Comparison of ENCODE assay signal across 8 cellular contexts in genomic region chr22:49656883-49657274, GRCh38.
DNase-seq lines count a peak whose midpoint lies in the region; ATAC-seq, FAIRE-seq and TF ChIP-seq lines count a peak whose summit lies in the region.
"Not testable (repeated sequence)": the region's sequence is repeated elsewhere in the genome, so short reads cannot be mapped to it uniquely, and the experiment has no call there.

No MANE protein-coding gene starts in this region.

- H2AFZ ChIP-seq in GM12878 (ENCODE audit: control insufficient read depth, low read depth, low read length) = peak overlapping the region; percentile 84

- peak overlapping the region; percentile 75 for H3K4me2 ChIP-seq in GM12878 (ENCODE audit: control insufficient read depth, insufficient read depth)

- not testable (repeated sequence) for TF ChIP-seq RAD21 in GM12878 (IDR thresholded peaks at IDR 0.05; ENCODE audit: insufficient read depth, low read depth, low read length)

- in situ Hi-C loops in GM12878 (cut with MboI) = not testable (repeated sequence)

- not testable (repeated sequence) for TF ChIP-seq CTCF in GM12878 (IDR thresholded peaks at IDR 0.05 in 2 of 3, conservative IDR thresholded peaks at IDR 0.05 in 1 of 3; ENCODE audit: control insufficient read depth in 2 of 3, extremely low read depth in 1 of 3, insufficient read depth in 1 of 3, low read depth in 3 of 3, low read length in 3 of 3); kidney (IDR thresholded peaks at IDR 0.05; ENCODE audit: borderline replicate concordance, extremely low read depth, insufficient read depth); sigmoid colon (IDR thresholded peaks at IDR 0.05); tibial artery (IDR thresholded peaks at IDR 0.05)

- H3K4me3 ChIP-seq in GM12878 (peak overlapping the region; percentile 77), kidney (ENCODE audit: low read length in 2 of 2) (peak overlapping the region; percentile 44 to 48), sigmoid colon (peak overlapping the region; percentile 12 to 45 (median 34)), tibial artery (peak overlapping the region; percentile 43 to 44)

- H3K4me1 ChIP-seq in GM12878 (ENCODE audit: control insufficient read depth, insufficient read depth, low read length); kidney (ENCODE audit: control insufficient read depth in 1 of 2, insufficient read depth in 1 of 2, low read depth in 1 of 2, low read length in 2 of 2); sigmoid colon; tibial artery: not testable (repeated sequence)

- peak overlapping the region; percentile 48; the same call in 1 of the 2 replicates for H3K9ac ChIP-seq in GM12878 (ENCODE audit: control insufficient read depth, insufficient read depth, low read length)
- not testable (repeated sequence) for H3K9ac ChIP-seq in kidney (ENCODE audit: low read length in 2 of 2)

- intact Hi-C loops in GM12878 (cut with micrococcal nuclease; ENCODE audit: unreplicated experiment); kidney (cut with DNase I); sigmoid colon (cut with DNase I); tibial artery (cut with DNase I; ENCODE audit: low total_unique reads): not testable (repeated sequence)

- H3K27ac ChIP-seq in KOPT-K1 (ENCODE audit: low read depth, low read length, poor library complexity, severe bottlenecking) = peak overlapping the region; percentile 57
- not testable (repeated sequence) for H3K27ac ChIP-seq in GM12878 (ENCODE audit: control insufficient read depth, insufficient read depth); tibial artery
- H3K27ac ChIP-seq in kidney (ENCODE audit: low read depth in 2 of 2, low read length in 2 of 2) = peak overlapping the region in 1 of 2 donors; percentile 47
- H3K27ac ChIP-seq in sigmoid colon = peak overlapping the region in 3 of 4 donors; percentile 40 to 60 (median 43)

- peak; percentile 39 for ATAC-seq in GM21619 (IDR thresholded peaks at IDR 0.05; ENCODE audit: unreplicated experiment)
- ATAC-seq in GM12878 = peak; percentile 82

- CTCF ChIA-PET in GM12878 (lab: Yijun Ruan, JAX) = interaction anchor here (0.7 kb wide), 1 partner anchor 373 kb away, joined by 4 read pairs; no protein-coding TSS in a partner anchor

- POLR2A ChIA-PET in GM12878 (lab: Charles Lee) = interaction anchor here (0.5 kb wide), 1 partner anchor 166 kb away, joined by 3 read pairs; no protein-coding TSS in a partner anchor

- not testable (repeated sequence) for DNase-seq in GM12891 (ENCODE audit: insufficient read length, low spot score); GM12878 (ENCODE audit: low read depth, low spot score); sigmoid colon; tibial artery
- peak; percentile 42 to 44 for DNase-seq in activated CD4-positive, alpha-beta T cell treated with anti-CD3 and anti-CD28 coated beads, Interleukin-2, amount 50 U/mL, for 4 hours
- peak; percentile 74 for DNase-seq in kidney

- SMC1A ChIA-PET in GM12878 (lab: Charles Lee; ENCODE audit: uncharacterized antibody, unreplicated experiment) = interaction anchor here (0.7 kb wide), 1 partner anchor 153 kb away, joined by 3 read pairs; no protein-coding TSS in a partner anchor

- TSS peak; percentile 83 for BruUV-seq in GM12878 (replicated peaks; lab: Mats Ljungman, UMichigan)

- 1% methylated on average over 19 of the region's 19 CpGs for WGBS in GM12878 (ENCODE audit: insufficient coverage, insufficient replicate concordance, low lambda C conversion rate, missing lambda C conversion rate)
- 52 to 71% methylated on average over 19 of the region's 19 CpGs for WGBS in sigmoid colon, 2 donors

- not testable (repeated sequence) for TF ChIP-seq POLR2A in GM12891 (IDR thresholded peaks at IDR 0.05; ENCODE audit: low read depth, low read length); GM12878 (IDR thresholded peaks at IDR 0.05; ENCODE audit: low read depth, low read length); sigmoid colon (IDR thresholded peaks at IDR 0.05)

- H3K9me3 ChIP-seq in KOPT-K1 (ENCODE audit: insufficient read depth, low read length, poor library complexity, severe bottlenecking); GM12878 (replicated peaks; ENCODE audit: control insufficient read depth, insufficient read depth, low read length); kidney (ENCODE audit: control insufficient read depth in 1 of 2, low read length in 2 of 2); sigmoid colon; tibial artery: not testable (repeated sequence)

- peaks cover 28% of the 10 kb centered on the region for H3K79me2 ChIP-seq in GM12878 (ENCODE audit: control insufficient read depth, insufficient read depth, low read length)

- RAD21 ChIA-PET in GM12878 (lab: Charles Lee; ENCODE audit: unreplicated experiment) = not testable (repeated sequence)

- FAIRE-seq in GM12891 (lab: Jason Lieb, UNC) (peak; percentile 99), GM12878 (lab: Jason Lieb, UNC) (peak; percentile 89)
- FAIRE-seq in kidney (lab: Jason Lieb, UNC) = not testable (repeated sequence)

- H3K27me3 ChIP-seq in GM12878 (replicated peaks in 1 of 2; ENCODE audit: control insufficient read depth in 2 of 2, insufficient read depth in 2 of 2, low read length in 1 of 2) = not testable (repeated sequence)
- H3K27me3 ChIP-seq in sigmoid colon (peaks cover 0 to 32% (median 0%) of the 10 kb centered on the region in 3 donors), tibial artery (peaks cover 0 to 25% of the 10 kb centered on the region in 2 donors)

- not testable (repeated sequence) for H4K20me1 ChIP-seq in GM12878 (ENCODE audit: control insufficient read depth, insufficient read depth)

- TF ChIP-seq EP300 in GM12878 (IDR thresholded peaks at IDR 0.05; ENCODE audit: borderline replicate concordance in 1 of 2, control insufficient read depth in 1 of 2, low read depth in 2 of 2, low read length in 2 of 2); sigmoid colon (IDR thresholded peaks at IDR 0.05): not testable (repeated sequence)

- peaks cover 12% of the 10 kb centered on the region; the same call in 1 of the 2 replicates for H3K36me3 ChIP-seq in KOPT-K1 (ENCODE audit: insufficient read depth, low read length)
- H3K36me3 ChIP-seq in GM12878 (ENCODE audit: control insufficient read depth in 2 of 2, insufficient read depth in 2 of 2, low read length in 1 of 2); kidney (ENCODE audit: control insufficient read depth in 1 of 2, insufficient read depth in 2 of 2, low read length in 2 of 2); sigmoid colon; tibial artery: not testable (repeated sequence)

TF ChIP-seq in GM12878, 131 proteins besides CTCF, POLR2A, EP300 and RAD21 (continues in another document):
- TF ChIP-seq YY1 (IDR thresholded peaks at IDR 0.05; ENCODE audit: low read depth, low read length) = peak; percentile 92
- TF ChIP-seq ZNF687 (IDR thresholded peaks at IDR 0.05) = 0 out of 2 replicates have a peak, but pooled peaks have one; percentile 16
- TF ChIP-seq IKZF1 (conservative IDR thresholded peaks at IDR 0.05) = 0 out of 2 replicates have a peak, but pooled peaks have one; percentile 30
- peak; percentile 100 for TF ChIP-seq KDM1A (IDR thresholded peaks at IDR 0.05; ENCODE audit: borderline replicate concordance)
- TF ChIP-seq HDAC2 (IDR thresholded peaks at IDR 0.05) = peak; percentile 98
- TF ChIP-seq RELB (IDR thresholded peaks at IDR 0.05; ENCODE audit: low read depth) = peak; percentile 46; the same call in 1 of the 2 replicates
